ENCODE assay signal across 10 cellular contexts in genomic region chr21:17270234-17270633, GRCh38.
DNase-seq lines count a peak whose midpoint lies in the region; ATAC-seq lines count a peak whose summit lies in the region.
"Had no signal": no experiment of that assay in that cellular context is flagged by ENCODE, and none has a peak within 500 bp of the region (broad histone marks: within the 10 kb centered on the region; RNA-seq: fewer than 3 reads in every experiment).

No MANE protein-coding gene starts in this region.

- WGBS in mesenchymal stem cell: no CpG with 5 or more reads among the region's 1 CpG

- no peak overlapping the region for H2BK15ac ChIP-seq in mesenchymal stem cell (ENCODE audit: low read depth, poor library complexity, severe bottlenecking)

- no peak overlapping the region for H2AK5ac ChIP-seq in mesenchymal stem cell (ENCODE audit: low read length, severe bottlenecking)

- no peak overlapping the region for H3K4ac ChIP-seq in mesenchymal stem cell (ENCODE audit: low read depth in 1 of 2, low read length in 2 of 2)

- no peak overlapping the region for H2BK5ac ChIP-seq in mesenchymal stem cell (ENCODE audit: low read depth, low read length, poor library complexity, severe bottlenecking)

- H3K27me3 ChIP-seq in mesenchymal stem cell (ENCODE audit: control insufficient read depth in 1 of 2, insufficient read depth in 1 of 2, low read length in 2 of 2): no peaks in the 10 kb centered on the region
- no peaks in the 10 kb centered on the region for H3K27me3 ChIP-seq in CD8-positive, alpha-beta memory T cell (ENCODE audit: insufficient read depth, low read length, poor library complexity, severe bottlenecking)
- H3K27me3 ChIP-seq: neutrophil had no signal

- no peak overlapping the region for H2BK12ac ChIP-seq in mesenchymal stem cell (ENCODE audit: low read length in 2 of 2)

- no peak overlapping the region for H4K8ac ChIP-seq in mesenchymal stem cell (ENCODE audit: low read length)

- no peak overlapping the region for H2BK120ac ChIP-seq in mesenchymal stem cell (ENCODE audit: low read depth, low read length)

- H3K4me1 ChIP-seq in mesenchymal stem cell (ENCODE audit: control insufficient read depth, insufficient read depth, low read depth, low read length): no peaks in the 10 kb centered on the region
- H3K4me1 ChIP-seq in CD8-positive, alpha-beta memory T cell (ENCODE audit: insufficient read depth, low read length): no peaks in the 10 kb centered on the region

- no peak overlapping the region for H3K18ac ChIP-seq in mesenchymal stem cell (ENCODE audit: low read depth in 1 of 2, low read length in 2 of 2)

- H3K27ac ChIP-seq in mesenchymal stem cell (ENCODE audit: low read length, poor library complexity, severe bottlenecking): no peak overlapping the region
- no peak overlapping the region for H3K27ac ChIP-seq in CD8-positive, alpha-beta memory T cell (ENCODE audit: low read depth, low read length)
- H3K27ac ChIP-seq: neutrophil had no signal

- H3K27ac Mint-ChIP-seq in CD8-positive, alpha-beta memory T cell: no peak overlapping the region
- H3K27ac Mint-ChIP-seq: B cell had no signal

- H3K4me2 ChIP-seq in mesenchymal stem cell (ENCODE audit: low read length, poor library complexity, severe bottlenecking): no peak overlapping the region

- H3K4me3 ChIP-seq in mesenchymal stem cell (ENCODE audit: insufficient read depth in 1 of 2, low read depth in 1 of 2, low read length in 2 of 2): no peak overlapping the region
- H3K4me3 ChIP-seq in CD8-positive, alpha-beta memory T cell (ENCODE audit: low read length): no peak overlapping the region

- DNase-seq in NCI-H2081 (lab: John Stamatoyannopoulos, UW) (peak; percentile 12 to 57), NCI-H2081 treated with DMSO at 0.1 percent for 48 hours (lab: John Stamatoyannopoulos, UW) (no peak), NCI-H748 treated with DMSO at 0.1 percent for 48 hours (lab: John Stamatoyannopoulos, UW) (peak; percentile 18), dermis microvascular lymphatic vessel endothelial cell (ENCODE audit: low read depth in 2 of 2) (peak; percentile 35 to 52), mesenchymal stem cell (peak; percentile 7), NCI-H146 treated with DMSO at 0.1 percent for 48 hours (lab: John Stamatoyannopoulos, UW; ENCODE audit: unreplicated experiment) (no peak)
- DNase-seq in CD8-positive, alpha-beta memory T cell: no peak

- H3K9ac ChIP-seq in mesenchymal stem cell (ENCODE audit: low read length): peak overlapping the region; percentile 48

- H3K23ac ChIP-seq in mesenchymal stem cell (ENCODE audit: low read length in 2 of 2): no peak overlapping the region

- H4K91ac ChIP-seq in mesenchymal stem cell (ENCODE audit: low read length): no peak overlapping the region

- no peaks in the 10 kb centered on the region for H3K4me1 Mint-ChIP-seq in CD8-positive, alpha-beta memory T cell
- H3K4me1 Mint-ChIP-seq: B cell had no signal

- peaks cover 0 to 2% (median 0%) of the 10 kb centered on the region in 3 donors for H3K36me3 Mint-ChIP-seq in CD8-positive, alpha-beta memory T cell

- H3K9me3 Mint-ChIP-seq in CD8-positive, alpha-beta memory T cell: peaks cover 2 to 7% (median 4%) of the 10 kb centered on the region in 5 donors

- POLR2A ChIA-PET in CD8-positive, alpha-beta memory T cell (lab: Charles Lee): no interaction called here

- no peaks in the 10 kb centered on the region for H3K9me3 ChIP-seq in mesenchymal stem cell (ENCODE audit: control insufficient read depth, low read length)
- no peaks in the 10 kb centered on the region for H3K9me3 ChIP-seq in CD8-positive, alpha-beta memory T cell (ENCODE audit: low read length)
- H3K9me3 ChIP-seq: neutrophil had no signal

- ATAC-seq in GM19463 (IDR thresholded peaks at IDR 0.05; ENCODE audit: unreplicated experiment): no peak

- CTCF ChIA-PET in CD8-positive, alpha-beta memory T cell (lab: Charles Lee): no interaction called here

- H3K14ac ChIP-seq in mesenchymal stem cell (ENCODE audit: low read length in 2 of 2): no peak overlapping the region

- H3K4me3 Mint-ChIP-seq in CD8-positive, alpha-beta memory T cell: no peak overlapping the region
- H3K4me3 Mint-ChIP-seq: B cell had no signal

- no peaks in the 10 kb centered on the region for H3K79me1 ChIP-seq in mesenchymal stem cell (replicated peaks; ENCODE audit: low read length, poor library complexity, severe bottlenecking)

- no peaks in the 10 kb centered on the region for H3K36me3 ChIP-seq in mesenchymal stem cell (ENCODE audit: control insufficient read depth in 1 of 2, insufficient read depth in 2 of 2, low read depth in 1 of 2, low read length in 2 of 2)
- no peaks in the 10 kb centered on the region for H3K36me3 ChIP-seq in CD8-positive, alpha-beta memory T cell (ENCODE audit: insufficient read depth, low read length)
- H3K36me3 ChIP-seq: neutrophil had no signal

- no peak overlapping the region for H2AFZ ChIP-seq in mesenchymal stem cell (ENCODE audit: low read depth, low read length)

- peaks cover 0 to 2% of the 10 kb centered on the region in 2 donors for H3K27me3 Mint-ChIP-seq in CD8-positive, alpha-beta memory T cell
- H3K27me3 Mint-ChIP-seq: B cell had no signal

Comparison
In these comparisons a context has a peak if more than half of its experiments do, and no peak if none do; other contexts are left out.
1. DNase-seq: peak in NCI-H2081 (2 of 2), NCI-H748 treated with DMSO at 0.1 percent for 48 hours (single experiment), dermis microvascular lymphatic vessel endothelial cell (2 of 2) and mesenchymal stem cell (single experiment); none in NCI-H2081 treated with DMSO at 0.1 percent for 48 hours (single experiment), NCI-H146 treated with DMSO at 0.1 percent for 48 hours (single experiment) and CD8-positive, alpha-beta memory T cell (0 of 5).